ENCODE assay signal across 25 cellular contexts in genomic region chr4:122195718-122196117, GRCh38.
"Had no signal": no experiment of that assay in that cellular context is flagged by ENCODE, and none has a peak within 500 bp of the region (broad histone marks: within the 10 kb centered on the region; RNA-seq: fewer than 3 reads in every experiment).

No MANE protein-coding gene starts in this region.

- ATAC-seq: left cardiac atrium; left ventricle myocardium superior; sciatic nerve; stimulated activated memory B cell treated with anti-CD40 and anti-IgM and Interleukin-4, amounts not matched to agents 10 μg/mL and 1 μg/mL and 100 μg/mL, for 72 hours had no signal

- DNase-seq: activated B cell treated with CpG ODN at 0.5 μM for 24 hours; activated CD4-positive, alpha-beta memory T cell treated with anti-CD3 and anti-CD28 coated beads for 36 hours; activated CD4-positive, alpha-beta T cell treated with anti-CD3 and anti-CD28 coated beads, Interleukin-2, amount 10 ng/mL, durations not matched to agents 24 days and 14 days; activated effector memory CD4-positive, alpha-beta T cell treated with anti-CD3 and anti-CD28 coated beads, Interleukin-2, amount 50 U/mL, for 16 hours; adrenal gland; aorta; cortex of kidney; endodermal cell; esophagus squamous epithelium; islet precursor cell; left cardiac atrium; left ventricle myocardium superior; retina; stimulated activated CD4-positive, alpha-beta T cell treated with anti-CD3 and anti-CD28 coated beads, Interleukin-12 subunit alpha, Interleukin-12 subunit beta, amount 100 ng/mL, for 4 hours; stimulated activated CD4-positive, alpha-beta T cell treated with anti-CD3 and anti-CD28 coated beads, Interleukin-4, amount 100 ng/mL, for 24 hours; T-helper 1 cell had no signal

- H3K9me3 Mint-ChIP-seq: activated B cell treated with CpG ODN at 0.5 μM for 24 hours; activated CD4-positive, alpha-beta memory T cell treated with anti-CD3 and anti-CD28 coated beads for 36 hours; activated CD4-positive, alpha-beta T cell treated with anti-CD3 and anti-CD28 coated beads, Interleukin-2, amount 10 ng/mL, durations not matched to agents 24 days and 14 days; activated naive CD4-positive, alpha-beta T cell treated with anti-CD3 and anti-CD28 coated beads, Interleukin-2, amount 50 U/mL, for 24 hours; brain; endodermal cell; nephron; stimulated activated memory B cell treated with anti-CD40 and anti-IgM and Interleukin-4, amounts not matched to agents 10 μg/mL and 1 μg/mL and 100 μg/mL, for 72 hours; T-helper 2 cell treated with Interferon-gamma antibody and Interleukin-4, amounts not matched to agents 5 μg/mL and 100 μg/mL, for 36 hours had no signal

- H3K27ac Mint-ChIP-seq: activated B cell treated with CpG ODN at 0.5 μM for 24 hours; activated CD4-positive, alpha-beta memory T cell treated with anti-CD3 and anti-CD28 coated beads for 36 hours; activated CD4-positive, alpha-beta T cell treated with anti-CD3 and anti-CD28 coated beads, Interleukin-2, amount 10 ng/mL, durations not matched to agents 24 days and 14 days; brain; endodermal cell; nephron; progenitor cell of endocrine pancreas; stimulated activated memory B cell treated with anti-CD40 and anti-IgM and Interleukin-4, amounts not matched to agents 10 μg/mL and 1 μg/mL and 100 μg/mL, for 72 hours; T-helper 2 cell treated with Interferon-gamma antibody and Interleukin-4, amounts not matched to agents 5 μg/mL and 100 μg/mL, for 36 hours had no signal

- H3K4me1 Mint-ChIP-seq: activated B cell treated with CpG ODN at 0.5 μM for 24 hours; brain; endodermal cell; nephron; stimulated activated memory B cell treated with anti-CD40 and anti-IgM and Interleukin-4, amounts not matched to agents 10 μg/mL and 1 μg/mL and 100 μg/mL, for 72 hours had no signal

- H3K4me3 Mint-ChIP-seq: activated B cell treated with CpG ODN at 0.5 μM for 24 hours; activated CD4-positive, alpha-beta memory T cell treated with anti-CD3 and anti-CD28 coated beads for 36 hours; activated CD4-positive, alpha-beta T cell treated with anti-CD3 and anti-CD28 coated beads, Interleukin-2, amount 10 ng/mL, durations not matched to agents 24 days and 14 days; activated naive CD4-positive, alpha-beta T cell treated with anti-CD3 and anti-CD28 coated beads, Interleukin-2, amount 50 U/mL, for 24 hours; brain; endodermal cell; nephron; stimulated activated memory B cell treated with anti-CD40 and anti-IgM and Interleukin-4, amounts not matched to agents 10 μg/mL and 1 μg/mL and 100 μg/mL, for 72 hours; T-helper 2 cell treated with Interferon-gamma antibody and Interleukin-4, amounts not matched to agents 5 μg/mL and 100 μg/mL, for 36 hours had no signal

- H3K4me3 ChIP-seq: adrenal gland, esophagus squamous epithelium, skin epidermis, tibial nerve had no signal

- H3K27me3 Mint-ChIP-seq: activated B cell treated with CpG ODN at 0.5 μM for 24 hours; activated CD4-positive, alpha-beta memory T cell treated with anti-CD3 and anti-CD28 coated beads for 36 hours; activated CD4-positive, alpha-beta T cell treated with anti-CD3 and anti-CD28 coated beads, Interleukin-2, amount 10 ng/mL, durations not matched to agents 24 days and 14 days; activated naive CD4-positive, alpha-beta T cell treated with anti-CD3 and anti-CD28 coated beads, Interleukin-2, amount 50 U/mL, for 24 hours; brain; progenitor cell of endocrine pancreas; stimulated activated memory B cell treated with anti-CD40 and anti-IgM and Interleukin-4, amounts not matched to agents 10 μg/mL and 1 μg/mL and 100 μg/mL, for 72 hours had no signal
